In genomic region chr3:169812124-169812843, GRCh38 we compare ENCODE assay signal across 8 cellular contexts. TPM values are rescaled to one million over a fixed set of nuclear protein-coding genes. Genes with fewer than 3 reads are reported as not detected.
DNase-seq lines count a peak whose midpoint lies in the region; ATAC-seq, FAIRE-seq and TF ChIP-seq lines count a peak whose summit lies in the region.

No MANE protein-coding gene starts in this region.

- no peaks in the 10 kb centered on the region for H4K20me1 ChIP-seq in GM23338 (replicated peaks; ENCODE audit: insufficient read depth)
- H4K20me1 ChIP-seq in mammary epithelial cell (ENCODE audit: insufficient read depth, low read length), result no peaks in the 10 kb centered on the region

- H2AFZ ChIP-seq in GM23338 (peak overlapping the region; percentile 98), mammary epithelial cell (ENCODE audit: low read depth, low read length) (peak overlapping the region; percentile 91)

- H3K27me3 ChIP-seq in GM23338 (ENCODE audit: insufficient read depth) (peaks cover 12% of the 10 kb centered on the region; the same call in 1 of the 2 replicates), MG63 (no peaks in the 10 kb centered on the region), mammary epithelial cell (ENCODE audit: insufficient read depth, low read length) (no peaks in the 10 kb centered on the region), small intestine (ENCODE audit: control insufficient read depth in 2 of 2, insufficient read depth in 2 of 2, low read length in 2 of 2) (no peaks in the 10 kb centered on the region)

- in situ Hi-C loops in mammary epithelial cell (cut with MboI; ENCODE audit: low sequenced_read_pairs in 2 of 2), result no loop called here

- DNase-seq in GM03348 (ENCODE audit: low spot score) (peak; percentile 87), GM23338 (ENCODE audit: low spot score) (peak; percentile 76), MG63 (peak; percentile 76), mammary epithelial cell (peak; percentile 41), iris pigment epithelial cell (ENCODE audit: low read depth) (peak; percentile 82), small intestine (peak; percentile 51), OCI-M1 (lab: John Stamatoyannopoulos, UW) (no peak)
- DNase-seq in T-helper 2 cell treated with Interferon-gamma antibody and Interleukin-4, amounts not matched to agents 5 μg/mL and 100 μg/mL, for 36 hours (ENCODE audit: low spot score), result peak; percentile 68

- FAIRE-seq in small intestine (lab: Jason Lieb, UNC), result no peak

- no peaks in the 10 kb centered on the region for H3K36me3 Mint-ChIP-seq in GM23338 (ENCODE audit: low read depth)
- peaks cover 12% of the 10 kb centered on the region for H3K36me3 Mint-ChIP-seq in T-helper 2 cell treated with Interferon-gamma antibody and Interleukin-4, amounts not matched to agents 5 μg/mL and 100 μg/mL, for 36 hours (ENCODE audit: low read depth)

- peak; percentile 79 for ATAC-seq in GM23338

- dilution Hi-C loops in mammary epithelial cell (cut with HindIII; ENCODE audit: low sequenced_read_pairs), result no loop called here

- WGBS in mammary epithelial cell (ENCODE audit: low coverage, missing lambda C conversion rate), result 8% methylated on average over 22 of the region's 59 CpGs
- WGBS in small intestine, 3 donors, result 1 to 2% (median 1%) methylated on average over 33 to 59 of the region's 59 CpGs

- intact Hi-C loops in mammary epithelial cell (cut with micrococcal nuclease), result no loop called here

- peak overlapping the region; percentile 78 for H3K4me3 Mint-ChIP-seq in GM23338
- peak overlapping the region; percentile 85 for H3K4me3 Mint-ChIP-seq in T-helper 2 cell treated with Interferon-gamma antibody and Interleukin-4, amounts not matched to agents 5 μg/mL and 100 μg/mL, for 36 hours

- H3K4me1 ChIP-seq in GM23338 (ENCODE audit: insufficient read depth) (peaks cover 20% of the 10 kb centered on the region), mammary epithelial cell (ENCODE audit: insufficient read depth, low read length) (peaks cover 13% of the 10 kb centered on the region), small intestine (ENCODE audit: control insufficient read depth in 2 of 2, insufficient read depth in 1 of 2, low read depth in 1 of 2, low read length in 1 of 2) (no peaks in the 10 kb centered on the region)

- H3K79me2 ChIP-seq in GM23338 (replicated peaks; ENCODE audit: insufficient read depth) (no peaks in the 10 kb centered on the region), mammary epithelial cell (ENCODE audit: insufficient read depth, low read length) (no peaks in the 10 kb centered on the region)

- H3K4me2 ChIP-seq in GM23338 (peak overlapping the region; percentile 96), mammary epithelial cell (ENCODE audit: insufficient read depth, low read depth, low read length) (peak overlapping the region; percentile 80)

- no TSS peak for BruUV-seq in mammary epithelial cell (replicated peaks; lab: Mats Ljungman, UMichigan)

- no peaks in the 10 kb centered on the region for H3K9me2 ChIP-seq in GM23338 (ENCODE audit: insufficient read depth)

- TF ChIP-seq CTCF in GM23338 (conservative IDR thresholded peaks at IDR 0.05; ENCODE audit: low read depth in 2 of 2) (no peak), mammary epithelial cell (conservative IDR thresholded peaks at IDR 0.05 in 1 of 2, IDR thresholded peaks at IDR 0.05 in 1 of 2; ENCODE audit: extremely low read depth in 1 of 2, insufficient read depth in 1 of 2, low read depth in 1 of 2, low read length in 2 of 2) (no peak)

- H3K36me3 ChIP-seq in GM23338 (ENCODE audit: insufficient read depth), result no peaks in the 10 kb centered on the region
- H3K36me3 ChIP-seq in MG63, result no peaks in the 10 kb centered on the region
- no peaks in the 10 kb centered on the region for H3K36me3 ChIP-seq in mammary epithelial cell (ENCODE audit: insufficient read depth, low read length)
- H3K36me3 ChIP-seq in small intestine (ENCODE audit: control insufficient read depth in 2 of 2, insufficient read depth in 2 of 2, low read length in 2 of 2), result no peaks in the 10 kb centered on the region

- H3K4me1 Mint-ChIP-seq in GM23338, result peaks cover 25% of the 10 kb centered on the region
- H3K4me1 Mint-ChIP-seq in T-helper 2 cell treated with Interferon-gamma antibody and Interleukin-4, amounts not matched to agents 5 μg/mL and 100 μg/mL, for 36 hours (ENCODE audit: low read depth), result peaks cover 33% of the 10 kb centered on the region

- H3K9me3 Mint-ChIP-seq in GM23338, result peaks cover 13% of the 10 kb centered on the region; the same call in 2 of the 3 replicates
- peaks cover 25% of the 10 kb centered on the region for H3K9me3 Mint-ChIP-seq in T-helper 2 cell treated with Interferon-gamma antibody and Interleukin-4, amounts not matched to agents 5 μg/mL and 100 μg/mL, for 36 hours

- CTCF ChIA-PET in mammary epithelial cell (lab: Charles Lee; ENCODE audit: low non-redundant PET), result no interaction called here

- H3K9ac ChIP-seq in mammary epithelial cell (ENCODE audit: insufficient read depth, low read length), result no peak overlapping the region

- H3K4me3 ChIP-seq in GM23338 (peak overlapping the region; percentile 81), MG63 (peak overlapping the region; percentile 48), mammary epithelial cell (replicated peaks in 1 of 3; ENCODE audit: insufficient read depth in 1 of 3, low read depth in 2 of 3, low read length in 3 of 3) (peak overlapping the region; percentile 22 to 47 (median 37)), small intestine (ENCODE audit: low read depth in 1 of 2, low read length in 2 of 2) (peak overlapping the region; percentile 39 to 65)

- H3K27me3 Mint-ChIP-seq in GM23338 (ENCODE audit: insufficient read depth, low read depth, poor library complexity), result peaks cover 18% of the 10 kb centered on the region
- H3K27me3 Mint-ChIP-seq in T-helper 2 cell treated with Interferon-gamma antibody and Interleukin-4, amounts not matched to agents 5 μg/mL and 100 μg/mL, for 36 hours (ENCODE audit: low read depth), result peaks cover 15% of the 10 kb centered on the region

- no peak overlapping the region for H3K27ac Mint-ChIP-seq in GM23338
- peak overlapping the region; percentile 82 for H3K27ac Mint-ChIP-seq in T-helper 2 cell treated with Interferon-gamma antibody and Interleukin-4, amounts not matched to agents 5 μg/mL and 100 μg/mL, for 36 hours

- H3F3A ChIP-seq in GM23338 (replicated peaks; ENCODE audit: low read depth), result no peaks in the 10 kb centered on the region

- H3K27ac ChIP-seq in GM23338 (ENCODE audit: low read depth), result no peak overlapping the region
- H3K27ac ChIP-seq in mammary epithelial cell (ENCODE audit: insufficient read depth, low read depth, low read length), result no peak overlapping the region
- peak overlapping the region; percentile 24 to 64 for H3K27ac ChIP-seq in small intestine (ENCODE audit: low read depth in 1 of 2, low read length in 1 of 2)

- H3K9me3 ChIP-seq in MG63 (peaks cover 8% of the 10 kb centered on the region), mammary epithelial cell (replicated peaks; ENCODE audit: insufficient read depth, low read length) (peaks cover 6% of the 10 kb centered on the region), small intestine (ENCODE audit: control insufficient read depth, low read depth) (no peaks in the 10 kb centered on the region)

TF ChIP-seq in GM23338, 12 proteins besides CTCF, POLR2A, EP300 and RAD21:
- TF ChIP-seq ZNF114 (CRISPR knock-in tag; IDR thresholded peaks at IDR 0.05), result no peak
- no peak for TF ChIP-seq ZNF331 (CRISPR knock-in tag; IDR thresholded peaks at IDR 0.05; ENCODE audit: low read depth)
- no peak for TF ChIP-seq JUNB (IDR thresholded peaks at IDR 0.05; ENCODE audit: unreplicated experiment)
- no peak for TF ChIP-seq CREB1 (CRISPR knock-in tag; IDR thresholded peaks at IDR 0.05; ENCODE audit: low read depth)

RNA-seq across cellular contexts. Expression of gene LRRIQ4, which starts 0.4 kb away (rescaled TPM):
- total RNA-seq in GM23338 (2014; rRNA removed; shearing (Covaris generic)), result not detected in 2 replicates
- 0.29 TPM in 1 of 2 replicates, not detected in the other for polyA plus RNA-seq in GM23338 (2016; fragmentation: Nextera tagmentation; extraction: Ambion mirVana)
- not detected in 2 replicates for total RNA-seq in MG63 (2014; rRNA removed; shearing (Covaris generic); ENCODE audit: low replicate concordance)
- total RNA-seq in mammary epithelial cell, result under 1 TPM in 1 of 2 donors, not detected in 1; 0.17 TPM
- not detected for polyA plus RNA-seq in mammary epithelial cell
- not detected for polyA minus RNA-seq in mammary epithelial cell
- not detected for polyA plus RNA-seq in small intestine

RNA-seq across cellular contexts. Expression of gene LRRC34, which starts 0.4 kb away (rescaled TPM):
- 15.7 and 19.6 TPM in 2 replicates for total RNA-seq in GM23338 (2014; rRNA removed; shearing (Covaris generic))
- polyA plus RNA-seq in GM23338 (2016; fragmentation: Nextera tagmentation; extraction: Ambion mirVana) (9.1 and 12.8 TPM in 2 replicates), mammary epithelial cell (0.40 TPM), small intestine (1 to 10 TPM in 1 of 3 donors, under 1 TPM in 1, not detected in 1; 0.94 to 2.2 TPM)
- 3.9 and 12.2 TPM in 2 replicates for total RNA-seq in MG63 (2014; rRNA removed; shearing (Covaris generic); ENCODE audit: low replicate concordance)
- 1 to 10 TPM in 1 of 2 donors, not detected in 1; 2.3 TPM for total RNA-seq in mammary epithelial cell
- not detected for polyA minus RNA-seq in mammary epithelial cell

RNA-seq across cellular contexts. Expression of gene MYNN, which starts 39.1 kb away (rescaled TPM):
- total RNA-seq in GM23338 (2014; rRNA removed; shearing (Covaris generic)), result 19.4 and 20.6 TPM in 2 replicates
- polyA plus RNA-seq in GM23338 (2016; fragmentation: Nextera tagmentation; extraction: Ambion mirVana), result 10.8 and 14.2 TPM in 2 replicates
- 22.9 and 33.0 TPM in 2 replicates for total RNA-seq in MG63 (2014; rRNA removed; shearing (Covaris generic); ENCODE audit: low replicate concordance)
- 10 to 100 TPM; 13.0 to 18.3 TPM for total RNA-seq in mammary epithelial cell
- 7.7 TPM for polyA plus RNA-seq in mammary epithelial cell
- 2.7 TPM for polyA minus RNA-seq in mammary epithelial cell
- polyA plus RNA-seq in small intestine, result 10 to 100 TPM in 2 of 3 donors, 1 to 10 TPM in 1; 7.5 to 11.1 (median 10.7) TPM

RNA-seq across cellular contexts. Expression of gene ACTRT3, which starts 42.9 kb away (rescaled TPM):
- 5.2 and 6.4 TPM in 2 replicates for total RNA-seq in GM23338 (2014; rRNA removed; shearing (Covaris generic))
- 2.0 and 2.9 TPM in 2 replicates for polyA plus RNA-seq in GM23338 (2016; fragmentation: Nextera tagmentation; extraction: Ambion mirVana)
- total RNA-seq in MG63 (2014; rRNA removed; shearing (Covaris generic); ENCODE audit: low replicate concordance), result 4.3 and 6.0 TPM in 2 replicates
- 1 to 10 TPM in 1 of 2 donors, under 1 TPM in 1; 0.68 to 3.0 TPM for total RNA-seq in mammary epithelial cell
- polyA plus RNA-seq in mammary epithelial cell, result 1.3 TPM
- 5.7 TPM for polyA minus RNA-seq in mammary epithelial cell
- polyA plus RNA-seq in small intestine, result 1 to 10 TPM; 1.3 to 2.0 (median 1.4) TPM

RNA-seq across cellular contexts. Expression of gene TERC, which starts 47.4 kb away (rescaled TPM):
- total RNA-seq in GM23338 (2014; rRNA removed; shearing (Covaris generic)), result 206 and 432 TPM in 2 replicates
- polyA plus RNA-seq in GM23338 (2016; fragmentation: Nextera tagmentation; extraction: Ambion mirVana), result 1.7 and 2.4 TPM in 2 replicates
- total RNA-seq in MG63 (2014; rRNA removed; shearing (Covaris generic); ENCODE audit: low replicate concordance), result 149 and 154 TPM in 2 replicates
- total RNA-seq in mammary epithelial cell, result 100 to 1,000 TPM in 1 of 2 donors, not detected in 1; 316 TPM
- not detected for polyA plus RNA-seq in mammary epithelial cell
- not detected for polyA minus RNA-seq in mammary epithelial cell
- polyA plus RNA-seq in small intestine, result under 1 TPM in 1 of 3 donors, not detected in 2; 0.48 TPM

Comparison
In these comparisons a context has a peak if more than half of its experiments do, and no peak if none do; other contexts are left out.
1. H3K27ac ChIP-seq: peak in small intestine (2 of 2); none in GM23338 (single experiment) and mammary epithelial cell (single experiment).
2. Peak in every context shown above with its lines, with median percentiles within 50 percentile points of each other: H3K4me3 ChIP-seq.